ENCODE assay signal across 1 cellular context in the genomic region with DNA sequence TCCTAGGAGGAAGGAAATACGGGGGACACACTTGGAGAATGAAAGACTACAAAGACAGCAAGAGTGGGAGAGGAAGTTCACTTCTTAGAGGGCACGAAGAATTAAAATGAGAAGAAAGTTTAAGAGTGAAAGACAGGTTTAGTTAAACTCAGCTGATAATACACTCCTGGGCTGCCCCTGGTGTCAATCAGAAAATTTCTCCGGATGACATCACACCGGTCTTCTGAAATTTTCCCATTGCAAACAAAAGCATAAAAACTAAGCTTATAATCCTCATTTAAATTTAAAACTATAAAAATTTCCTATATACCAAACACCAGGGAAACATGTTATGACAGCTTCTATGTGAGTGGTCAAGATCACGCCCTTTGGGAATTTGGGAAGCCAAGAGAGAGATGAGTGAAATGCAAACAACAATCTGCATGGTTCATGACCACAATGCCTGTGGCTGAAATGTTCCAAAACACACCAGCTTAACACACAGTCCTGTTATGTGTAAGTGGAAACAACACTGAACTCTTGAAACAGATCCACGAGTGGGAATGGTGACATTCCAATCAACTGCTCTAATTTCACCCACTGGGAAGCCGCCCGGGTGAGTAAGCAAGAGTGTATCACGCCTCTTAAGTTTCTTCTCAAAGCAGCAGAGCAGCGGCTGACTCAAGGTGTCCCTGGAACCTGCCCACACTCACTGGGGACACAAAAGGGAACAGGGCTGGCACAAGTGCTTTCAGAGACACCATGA.
TF ChIP-seq lines count a peak whose summit lies in the region.

No MANE protein-coding gene starts in this region.

TF ChIP-seq in H1, 55 proteins besides CTCF, POLR2A, EP300 and RAD21:
- no peak for TF ChIP-seq CREB1 (IDR thresholded peaks at IDR 0.05)
- TF ChIP-seq, protein P1, sequence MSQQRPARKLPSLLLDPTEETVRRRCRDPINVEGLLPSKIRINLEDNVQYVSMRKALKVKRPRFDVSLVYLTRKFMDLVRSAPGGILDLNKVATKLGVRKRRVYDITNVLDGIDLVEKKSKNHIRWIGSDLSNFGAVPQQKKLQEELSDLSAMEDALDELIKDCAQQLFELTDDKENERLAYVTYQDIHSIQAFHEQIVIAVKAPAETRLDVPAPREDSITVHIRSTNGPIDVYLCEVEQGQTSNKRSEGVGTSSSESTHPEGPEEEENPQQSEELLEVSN (IDR thresholded peaks at IDR 0.05), result no peak
- no peak; the same call in 1 of the 2 replicates for TF ChIP-seq POLR2AphosphoS5 (IDR thresholded peaks at IDR 0.05; ENCODE audit: low read depth, low read length)
- no peak for TF ChIP-seq ATF2 (IDR thresholded peaks at IDR 0.05; ENCODE audit: low read length)
- no peak for TF ChIP-seq RNF2 (IDR thresholded peaks at IDR 0.05; ENCODE audit: borderline replicate concordance, low read depth, low read length, missing control alignments, poor library complexity, severe bottlenecking)
- no peak for TF ChIP-seq BRCA1 (IDR thresholded peaks at IDR 0.05; ENCODE audit: low read depth, low read length)
- TF ChIP-seq TBP (IDR thresholded peaks at IDR 0.05; ENCODE audit: low read depth, low read length), result no peak
- no peak for TF ChIP-seq CHD2 (IDR thresholded peaks at IDR 0.05; ENCODE audit: low read length)
- TF ChIP-seq TCF12 (IDR thresholded peaks at IDR 0.05; ENCODE audit: low read depth, low read length), result no peak
- no peak for TF ChIP-seq CBX8 (IDR thresholded peaks at IDR 0.05; ENCODE audit: borderline replicate concordance, low read depth, low read length)
- TF ChIP-seq, protein P2, sequence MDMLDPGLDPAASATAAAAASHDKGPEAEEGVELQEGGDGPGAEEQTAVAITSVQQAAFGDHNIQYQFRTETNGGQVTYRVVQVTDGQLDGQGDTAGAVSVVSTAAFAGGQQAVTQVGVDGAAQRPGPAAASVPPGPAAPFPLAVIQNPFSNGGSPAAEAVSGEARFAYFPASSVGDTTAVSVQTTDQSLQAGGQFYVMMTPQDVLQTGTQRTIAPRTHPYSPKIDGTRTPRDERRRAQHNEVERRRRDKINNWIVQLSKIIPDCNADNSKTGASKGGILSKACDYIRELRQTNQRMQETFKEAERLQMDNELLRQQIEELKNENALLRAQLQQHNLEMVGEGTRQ (IDR thresholded peaks at IDR 0.05; ENCODE audit: low read length), result no peak
- no peak for TF ChIP-seq CEBPB (IDR thresholded peaks at IDR 0.05; ENCODE audit: low read depth, low read length)
- no peak for TF ChIP-seq NANOG (IDR thresholded peaks at IDR 0.05; ENCODE audit: insufficient read depth, low read depth, low read length, poor library complexity, severe bottlenecking)
- no peak for TF ChIP-seq SP4 (IDR thresholded peaks at IDR 0.05; ENCODE audit: low read length)
- no peak for TF ChIP-seq NRF1 (IDR thresholded peaks at IDR 0.05; ENCODE audit: low read depth, low read length)
- TF ChIP-seq CBX5 (IDR thresholded peaks at IDR 0.05; ENCODE audit: low read depth, low read length), result no peak
- TF ChIP-seq MAX (IDR thresholded peaks at IDR 0.05), result no peak
- no peak for TF ChIP-seq CHD1 (IDR thresholded peaks at IDR 0.05; ENCODE audit: low read depth, low read length)
- no peak for TF ChIP-seq HDAC6 (IDR thresholded peaks at IDR 0.05; ENCODE audit: low read depth, low read length)
- no peak for TF ChIP-seq SUZ12 (IDR thresholded peaks at IDR 0.05; ENCODE audit: low read length)
